ENCODE assay signal across 1 cellular context in genomic region chr20:57031867-57032355, GRCh38.
TF ChIP-seq lines count a peak whose summit lies in the region.

No MANE protein-coding gene starts in this region.

TF ChIP-seq in WTC11, 78 proteins besides CTCF, POLR2A, EP300 and RAD21 (continued from another document):
- TF ChIP-seq ATF6 (CRISPR knock-in tag; IDR thresholded peaks at IDR 0.05) (no peak), GTF2I (CRISPR knock-in tag; conservative IDR thresholded peaks at IDR 0.05) (no peak), NFYB (CRISPR knock-in tag; conservative IDR thresholded peaks at IDR 0.05; ENCODE audit: low read depth) (no peak), E2F4 (CRISPR knock-in tag; IDR thresholded peaks at IDR 0.05; ENCODE audit: borderline replicate concordance, low read depth) (no peak), ZNF423 (CRISPR knock-in tag; IDR thresholded peaks at IDR 0.05) (no peak), IRF1 (CRISPR knock-in tag; IDR thresholded peaks at IDR 0.05) (no peak), ERG (CRISPR knock-in tag; IDR thresholded peaks at IDR 0.05) (no peak), ELF4 (CRISPR knock-in tag; IDR thresholded peaks at IDR 0.05; ENCODE audit: low read depth) (no peak), ZBTB43 (CRISPR knock-in tag; IDR thresholded peaks at IDR 0.05) (no peak), TEAD4 (CRISPR knock-in tag; IDR thresholded peaks at IDR 0.05) (no peak)
TF ChIP-seq in WTC11: peak in this region for 0.
